Comparison of ENCODE assay signal across 1 cellular context in genomic region chr2:97664636-97664970, GRCh38.
TF ChIP-seq lines count a peak whose summit lies in the region.

No MANE protein-coding gene starts in this region.

TF ChIP-seq in K562, 482 proteins besides CTCF, POLR2A, EP300 and RAD21 (continues in another document):
- TF ChIP-seq ZFP30 (CRISPR knock-in tag; IDR thresholded peaks at IDR 0.05; ENCODE audit: borderline replicate concordance) (no peak), SOX6 (IDR thresholded peaks at IDR 0.05) (no peak), FOXJ2 (tag; IDR thresholded peaks at IDR 0.05) (peak; percentile 13; the same call in 1 of the 2 replicates), MAFG (tag; conservative IDR thresholded peaks at IDR 0.05) (peak; percentile 63), SREBF2 (CRISPR knock-in tag; IDR thresholded peaks at IDR 0.05) (no peak), ZBTB40 (IDR thresholded peaks at IDR 0.05) (0 out of 2 replicates have a peak, but pooled peaks have one; percentile 32), ZBTB40 (CRISPR knock-in tag; IDR thresholded peaks at IDR 0.05) (no peak), ATF1 (CRISPR knock-in tag; IDR thresholded peaks at IDR 0.05) (no peak), ATF1 (tag; IDR thresholded peaks at IDR 0.05) (0 out of 2 replicates have a peak, but pooled peaks have one; percentile 18), MIER1 (IDR thresholded peaks at IDR 0.05; ENCODE audit: low read depth) (no peak; the same call in 1 of the 2 replicates), ZNF12 (CRISPR knock-in tag; IDR thresholded peaks at IDR 0.05) (no peak), ZNF707 (CRISPR knock-in tag; conservative IDR thresholded peaks at IDR 0.05) (no peak), GMEB1 (CRISPR knock-in tag; IDR thresholded peaks at IDR 0.05) (no peak), RHOXF2B (CRISPR knock-in tag; conservative IDR thresholded peaks at IDR 0.05) (no peak), ADNP (tag; IDR thresholded peaks at IDR 0.05) (peak; percentile 85), RBFOX2 (IDR thresholded peaks at IDR 0.05; ENCODE audit: low read depth, low read length) (no peak), ZNF165 (CRISPR knock-in tag; IDR thresholded peaks at IDR 0.05; ENCODE audit: borderline replicate concordance) (no peak), NKRF (IDR thresholded peaks at IDR 0.05; ENCODE audit: borderline replicate concordance) (no peak), E2F3 (CRISPR knock-in tag; IDR thresholded peaks at IDR 0.05) (no peak), CHAMP1 (IDR thresholded peaks at IDR 0.05) (no peak), SRSF9 (IDR thresholded peaks at IDR 0.05; ENCODE audit: borderline replicate concordance, low read depth, low read length) (no peak), ZNF121 (CRISPR knock-in tag; conservative IDR thresholded peaks at IDR 0.05) (peak; percentile 40), ZNF277 (CRISPR knock-in tag; IDR thresholded peaks at IDR 0.05; ENCODE audit: borderline replicate concordance) (no peak), ARID4B (CRISPR knock-in tag; IDR thresholded peaks at IDR 0.05) (no peak), ZNF583 (CRISPR knock-in tag; IDR thresholded peaks at IDR 0.05) (no peak), EP400 (IDR thresholded peaks at IDR 0.05) (no peak), ZNF764 (CRISPR knock-in tag; IDR thresholded peaks at IDR 0.05; ENCODE audit: low read depth) (peak; percentile 78; the same call in 1 of the 2 replicates), DPF2 (IDR thresholded peaks at IDR 0.05) (peak; percentile 10; the same call in 1 of the 2 replicates), TSC22D4 (tag; IDR thresholded peaks at IDR 0.05) (no peak), HOXB6 (CRISPR knock-in tag; IDR thresholded peaks at IDR 0.05; ENCODE audit: borderline replicate concordance) (no peak), POLR2G (IDR thresholded peaks at IDR 0.05; ENCODE audit: low read depth, low read length) (no peak), ZNF561 (CRISPR knock-in tag; conservative IDR thresholded peaks at IDR 0.05) (no peak), CREB3 (tag; conservative IDR thresholded peaks at IDR 0.05; ENCODE audit: low read depth) (0 out of 2 replicates have a peak, but pooled peaks have one; percentile 11), CBX5 (IDR thresholded peaks at IDR 0.05; ENCODE audit: borderline replicate concordance, low read depth) (no peak), ARID1B (IDR thresholded peaks at IDR 0.05) (no peak), EZH2 (IDR thresholded peaks at IDR 0.05; ENCODE audit: borderline replicate concordance, low read depth, low read length) (no peak), CBX3 (IDR thresholded peaks at IDR 0.05; ENCODE audit: borderline replicate concordance in 1 of 2, low read length in 2 of 2) (no peak), E2F1 (CRISPR knock-in tag; IDR thresholded peaks at IDR 0.05) (no peak)
